In the genomic region with DNA sequence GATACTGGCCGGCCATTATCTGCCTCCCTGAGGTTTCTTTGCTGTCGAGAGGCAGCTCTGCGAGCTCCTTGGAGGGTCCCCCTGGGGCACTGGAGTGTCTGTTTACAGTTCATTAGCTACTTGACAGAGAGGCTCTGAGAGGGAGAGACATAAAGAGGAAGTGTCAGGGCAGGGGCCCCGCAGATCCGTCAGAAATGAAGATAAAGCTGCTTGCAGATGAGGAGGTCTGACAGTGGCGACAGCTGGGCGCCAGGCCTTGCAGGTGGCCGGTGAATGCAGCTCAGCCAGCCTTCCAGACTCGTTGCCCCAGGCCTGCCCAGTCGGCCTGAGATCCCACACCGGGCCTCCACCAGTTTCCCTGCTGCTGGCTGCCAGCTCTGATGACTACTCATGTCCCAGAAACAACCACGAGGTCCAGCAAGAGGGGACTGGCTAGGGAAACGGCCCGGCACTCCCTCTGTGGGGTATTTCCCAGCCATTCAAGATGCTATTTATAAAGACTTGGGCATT, we compare ENCODE assay signal across 9 cellular contexts.
DNase-seq lines count a peak whose midpoint lies in the region; ATAC-seq and TF ChIP-seq lines count a peak whose summit lies in the region.
"Had no signal": no experiment of that assay in that cellular context is flagged by ENCODE, and none has a peak within 500 bp of the region (broad histone marks: within the 10 kb centered on the region; RNA-seq: fewer than 3 reads in every experiment).

No MANE protein-coding gene starts in this region.

- no peak overlapping the region for H3K9ac ChIP-seq in neuronal stem cell (ENCODE audit: low read depth, low read length, poor library complexity)

- no peak overlapping the region for H3K4me3 Mint-ChIP-seq in WTC11
- no peak overlapping the region for H3K4me3 Mint-ChIP-seq in activated T-cell treated with anti-CD3 and anti-CD28 coated beads, Interleukin-2, amount 50 U/mL, for 4 hours

- ATAC-seq in WTC11: peak; percentile 38; the same call in 1 of the 2 replicates
- ATAC-seq in HG03280 (IDR thresholded peaks at IDR 0.05; ENCODE audit: unreplicated experiment): no peak
- no peak for ATAC-seq in activated T-cell treated with anti-CD3 and anti-CD28 coated beads, Interleukin-2, amount 50 U/mL, for 4 hours

- DNase-seq in HCEC 1CT (peak; percentile 1), NCI-H2196 treated with DMSO at 0.1 percent for 48 hours (lab: John Stamatoyannopoulos, UW; ENCODE audit: unreplicated experiment) (peak; percentile 25), WTC11 (ENCODE audit: low spot score) (no peak), neuronal stem cell (ENCODE audit: low spot score) (peak; percentile 29), left ventricle myocardium inferior (no peak), Ammon's horn (ENCODE audit: low spot score) (no peak)
- no peak for DNase-seq in activated T-cell treated with anti-CD3 and anti-CD28 coated beads, Interleukin-2, amount 50 U/mL, for 4 hours
- DNase-seq: T-helper 2 cell had no signal

- CTCF ChIA-PET in WTC11 (lab: Charles Lee): interaction anchor here (0.6 to 2.8 kb wide), 5 partner anchors 9 to 676 kb away, joined by 3 to 27 read pairs (median 6); a partner anchor contains a TSS

- H3K36me3 ChIP-seq in neuronal stem cell (replicated peaks in 1 of 2; ENCODE audit: control insufficient read depth in 2 of 2, insufficient read depth in 2 of 2, low read length in 2 of 2): no peaks in the 10 kb centered on the region
- H3K36me3 ChIP-seq in left ventricle myocardium inferior: no peaks in the 10 kb centered on the region

- H2AFZ ChIP-seq in neuronal stem cell (ENCODE audit: low read length): peak overlapping the region; percentile 77

- H2BK5ac ChIP-seq in neuronal stem cell (ENCODE audit: low read length): no peak overlapping the region

- H3K14ac ChIP-seq in neuronal stem cell (ENCODE audit: low read length): no peak overlapping the region

- no peak overlapping the region for H2BK120ac ChIP-seq in neuronal stem cell (ENCODE audit: low read depth, low read length)

- H2BK15ac ChIP-seq in neuronal stem cell (ENCODE audit: low read length): no peak overlapping the region

- no peak overlapping the region for H3K27ac Mint-ChIP-seq in WTC11

- H3K27me3 Mint-ChIP-seq in WTC11 (ENCODE audit: low read depth): 0 out of 2 replicates have a peak, but pooled peaks cover 3% of the 10 kb centered on the region
- H3K27me3 Mint-ChIP-seq in activated T-cell treated with anti-CD3 and anti-CD28 coated beads, Interleukin-2, amount 50 U/mL, for 4 hours (ENCODE audit: low read depth): peaks cover 25% of the 10 kb centered on the region

- H3K9me3 ChIP-seq in neuronal stem cell (replicated peaks in 1 of 2; ENCODE audit: control insufficient read depth in 2 of 2, insufficient read depth in 1 of 2, low read depth in 1 of 2, low read length in 2 of 2): no peaks in the 10 kb centered on the region
- no peaks in the 10 kb centered on the region for H3K9me3 ChIP-seq in left ventricle myocardium inferior (replicated peaks)

- H2AK5ac ChIP-seq in neuronal stem cell (ENCODE audit: low read depth, low read length): no peak overlapping the region

- peak overlapping the region; percentile 32 for H3K4me2 ChIP-seq in neuronal stem cell (ENCODE audit: insufficient read depth, low read length, poor library complexity, severe bottlenecking)

- H3K9me3 Mint-ChIP-seq in WTC11: no peaks in the 10 kb centered on the region
- H3K9me3 Mint-ChIP-seq in activated T-cell treated with anti-CD3 and anti-CD28 coated beads, Interleukin-2, amount 50 U/mL, for 4 hours: no peaks in the 10 kb centered on the region

- H3K27ac ChIP-seq in neuronal stem cell (replicated peaks; ENCODE audit: low read length) (peak overlapping the region; percentile 25), left ventricle myocardium inferior (replicated peaks) (no peak overlapping the region)

- H3K27me3 ChIP-seq in neuronal stem cell (ENCODE audit: control insufficient read depth in 3 of 3, insufficient read depth in 3 of 3, low read depth in 1 of 3, low read length in 3 of 3) (peaks cover 0 to 43% (median 0%) of the 10 kb centered on the region in 3 experiments), left ventricle myocardium inferior (ENCODE audit: low read depth) (peaks cover 93% of the 10 kb centered on the region)

- H4K91ac ChIP-seq in neuronal stem cell (ENCODE audit: low read depth, low read length, poor library complexity): no peak overlapping the region

- no peaks in the 10 kb centered on the region for H3K79me1 ChIP-seq in neuronal stem cell (ENCODE audit: low read depth, low read length)

- no peak overlapping the region for H3K4ac ChIP-seq in neuronal stem cell (ENCODE audit: low read length)

- POLR2A ChIA-PET in WTC11 (lab: Charles Lee): interaction anchor here (0.7 kb wide), 1 partner anchor 72 kb away, joined by 3 read pairs; no protein-coding TSS in a partner anchor

- peak overlapping the region; percentile 63 for H3K18ac ChIP-seq in neuronal stem cell (ENCODE audit: low read length)

- H3K36me3 Mint-ChIP-seq in WTC11: no peaks in the 10 kb centered on the region
- H3K36me3 Mint-ChIP-seq in activated T-cell treated with anti-CD3 and anti-CD28 coated beads, Interleukin-2, amount 50 U/mL, for 4 hours (ENCODE audit: insufficient read depth): no peaks in the 10 kb centered on the region

- WGBS in neuronal stem cell (ENCODE audit: extremely low coverage in 2 of 2, insufficient read length in 2 of 2, insufficient replicate concordance in 1 of 2), 2 donors: no CpG with 5 or more reads among the region's 14 CpGs

- no peak overlapping the region for H3K23ac ChIP-seq in neuronal stem cell (ENCODE audit: low read depth, low read length, poor library complexity)

- no peak overlapping the region for H3K4me3 ChIP-seq in neuronal stem cell (ENCODE audit: low read length in 2 of 2)
- H3K4me3 ChIP-seq in left ventricle myocardium inferior: no peak overlapping the region

- no peak overlapping the region for H4K8ac ChIP-seq in neuronal stem cell (ENCODE audit: low read depth, low read length)

- peaks cover 25% of the 10 kb centered on the region for H3K4me1 Mint-ChIP-seq in WTC11
- H3K4me1 Mint-ChIP-seq in activated T-cell treated with anti-CD3 and anti-CD28 coated beads, Interleukin-2, amount 50 U/mL, for 4 hours (ENCODE audit: low read depth): no peaks in the 10 kb centered on the region

- H3K4me1 ChIP-seq in neuronal stem cell (ENCODE audit: control insufficient read depth in 2 of 2, insufficient read depth in 1 of 2, low read depth in 1 of 2, low read length in 2 of 2) (peaks cover 16 to 19% of the 10 kb centered on the region in 2 donors), left ventricle myocardium inferior (no peaks in the 10 kb centered on the region)

- no peak overlapping the region for H2BK12ac ChIP-seq in neuronal stem cell (ENCODE audit: low read length)

- TF ChIP-seq CTCF in WTC11 (IDR thresholded peaks at IDR 0.05): no peak
- no peak for TF ChIP-seq CTCF in left ventricle myocardium inferior (IDR thresholded peaks at IDR 0.05; ENCODE audit: borderline replicate concordance)

- intact Hi-C loops in left ventricle myocardium inferior (cut with micrococcal nuclease): no loop called here

TF ChIP-seq in WTC11, 78 proteins besides CTCF, POLR2A, EP300 and RAD21:
- no peak for TF ChIP-seq NR2C2 (CRISPR knock-in tag; IDR thresholded peaks at IDR 0.05)
- TF ChIP-seq OVOL2 (CRISPR knock-in tag; IDR thresholded peaks at IDR 0.05; ENCODE audit: borderline replicate concordance): no peak
- TF ChIP-seq ZNF121 (CRISPR knock-in tag; IDR thresholded peaks at IDR 0.05): no peak
- no peak for TF ChIP-seq JUN (CRISPR knock-in tag; IDR thresholded peaks at IDR 0.05)
- TF ChIP-seq, protein P1, sequence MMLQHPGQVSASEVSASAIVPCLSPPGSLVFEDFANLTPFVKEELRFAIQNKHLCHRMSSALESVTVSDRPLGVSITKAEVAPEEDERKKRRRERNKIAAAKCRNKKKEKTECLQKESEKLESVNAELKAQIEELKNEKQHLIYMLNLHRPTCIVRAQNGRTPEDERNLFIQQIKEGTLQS (CRISPR knock-in tag; conservative IDR thresholded peaks at IDR 0.05): no peak
- TF ChIP-seq, protein P2, sequence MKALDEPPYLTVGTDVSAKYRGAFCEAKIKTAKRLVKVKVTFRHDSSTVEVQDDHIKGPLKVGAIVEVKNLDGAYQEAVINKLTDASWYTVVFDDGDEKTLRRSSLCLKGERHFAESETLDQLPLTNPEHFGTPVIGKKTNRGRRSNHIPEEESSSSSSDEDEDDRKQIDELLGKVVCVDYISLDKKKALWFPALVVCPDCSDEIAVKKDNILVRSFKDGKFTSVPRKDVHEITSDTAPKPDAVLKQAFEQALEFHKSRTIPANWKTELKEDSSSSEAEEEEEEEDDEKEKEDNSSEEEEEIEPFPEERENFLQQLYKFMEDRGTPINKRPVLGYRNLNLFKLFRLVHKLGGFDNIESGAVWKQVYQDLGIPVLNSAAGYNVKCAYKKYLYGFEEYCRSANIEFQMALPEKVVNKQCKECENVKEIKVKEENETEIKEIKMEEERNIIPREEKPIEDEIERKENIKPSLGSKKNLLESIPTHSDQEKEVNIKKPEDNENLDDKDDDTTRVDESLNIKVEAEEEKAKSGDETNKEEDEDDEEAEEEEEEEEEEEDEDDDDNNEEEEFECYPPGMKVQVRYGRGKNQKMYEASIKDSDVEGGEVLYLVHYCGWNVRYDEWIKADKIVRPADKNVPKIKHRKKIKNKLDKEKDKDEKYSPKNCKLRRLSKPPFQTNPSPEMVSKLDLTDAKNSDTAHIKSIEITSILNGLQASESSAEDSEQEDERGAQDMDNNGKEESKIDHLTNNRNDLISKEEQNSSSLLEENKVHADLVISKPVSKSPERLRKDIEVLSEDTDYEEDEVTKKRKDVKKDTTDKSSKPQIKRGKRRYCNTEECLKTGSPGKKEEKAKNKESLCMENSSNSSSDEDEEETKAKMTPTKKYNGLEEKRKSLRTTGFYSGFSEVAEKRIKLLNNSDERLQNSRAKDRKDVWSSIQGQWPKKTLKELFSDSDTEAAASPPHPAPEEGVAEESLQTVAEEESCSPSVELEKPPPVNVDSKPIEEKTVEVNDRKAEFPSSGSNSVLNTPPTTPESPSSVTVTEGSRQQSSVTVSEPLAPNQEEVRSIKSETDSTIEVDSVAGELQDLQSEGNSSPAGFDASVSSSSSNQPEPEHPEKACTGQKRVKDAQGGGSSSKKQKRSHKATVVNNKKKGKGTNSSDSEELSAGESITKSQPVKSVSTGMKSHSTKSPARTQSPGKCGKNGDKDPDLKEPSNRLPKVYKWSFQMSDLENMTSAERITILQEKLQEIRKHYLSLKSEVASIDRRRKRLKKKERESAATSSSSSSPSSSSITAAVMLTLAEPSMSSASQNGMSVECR (CRISPR knock-in tag; IDR thresholded peaks at IDR 0.05; ENCODE audit: borderline replicate concordance): no peak
- TF ChIP-seq, protein P3, sequence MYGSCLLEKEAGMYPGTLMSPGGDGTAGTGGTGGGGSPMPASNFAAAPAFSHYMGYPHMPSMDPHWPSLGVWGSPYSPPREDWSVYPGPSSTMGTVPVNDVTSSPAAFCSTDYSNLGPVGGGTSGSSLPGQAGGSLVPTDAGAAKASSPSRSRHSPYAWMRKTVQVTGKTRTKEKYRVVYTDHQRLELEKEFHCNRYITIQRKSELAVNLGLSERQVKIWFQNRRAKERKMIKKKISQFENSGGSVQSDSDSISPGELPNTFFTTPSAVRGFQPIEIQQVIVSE (CRISPR knock-in tag; IDR thresholded peaks at IDR 0.05; ENCODE audit: borderline replicate concordance): no peak
- no peak for TF ChIP-seq ZNF317 (CRISPR knock-in tag; IDR thresholded peaks at IDR 0.05; ENCODE audit: borderline replicate concordance, low read depth)

Comparison
In these comparisons a context has a peak if more than half of its experiments do, and no peak if none do; other contexts are left out.
1. DNase-seq: peak in HCEC 1CT (single experiment), NCI-H2196 treated with DMSO at 0.1 percent for 48 hours (single experiment) and neuronal stem cell (single experiment); none in WTC11 (single experiment), left ventricle myocardium inferior (single experiment), Ammon's horn (single experiment) and activated T-cell treated with anti-CD3 and anti-CD28 coated beads, Interleukin-2, amount 50 U/mL, for 4 hours (single experiment).